26 cellular contexts compared by ENCODE assay signal in genomic region chr2:235984552-235984951, GRCh38.
DNase-seq lines count a peak whose midpoint lies in the region; ATAC-seq, FAIRE-seq and TF ChIP-seq lines count a peak whose summit lies in the region.
"Had no signal": no experiment of that assay in that cellular context is flagged by ENCODE, and none has a peak within 500 bp of the region (broad histone marks: within the 10 kb centered on the region; RNA-seq: fewer than 3 reads in every experiment).

No MANE protein-coding gene starts in this region.

- H3K27me3 ChIP-seq in K562 (ENCODE audit: control insufficient read depth in 2 of 2, insufficient read depth in 2 of 2, low read length in 2 of 2) = no peaks in the 10 kb centered on the region
- no peaks in the 10 kb centered on the region for H3K27me3 ChIP-seq in left ventricle myocardium inferior (ENCODE audit: low read depth)
- H3K27me3 ChIP-seq: BE2C, BLaER1 had no signal

- H3K27ac ChIP-seq in A549 = no peak overlapping the region
- no peak overlapping the region for H3K27ac ChIP-seq in HEK293 (ENCODE audit: extremely low read depth, low read depth, low read length)
- no peak overlapping the region for H3K27ac ChIP-seq in K562 (ENCODE audit: extremely low read depth, low read depth, low read length)
- H3K27ac ChIP-seq in left ventricle myocardium inferior (replicated peaks) = no peak overlapping the region
- H3K27ac ChIP-seq: 22Rv1, BLaER1 had no signal

- H4K20me1 ChIP-seq in K562 (replicated peaks; ENCODE audit: control insufficient read depth, insufficient read depth, low read length) = no peaks in the 10 kb centered on the region
- H4K20me1 ChIP-seq: BLaER1 had no signal

- TF ChIP-seq RAD21 in A549 (conservative IDR thresholded peaks at IDR 0.05 in 1 of 2, IDR thresholded peaks at IDR 0.05 in 1 of 2) (no peak), K562 (CRISPR knock-in tag; conservative IDR thresholded peaks at IDR 0.05 in 1 of 2, IDR thresholded peaks at IDR 0.05 in 1 of 2) (no peak)

- no peak overlapping the region for H3K9ac ChIP-seq in K562 (ENCODE audit: insufficient read depth in 1 of 2, low read depth in 2 of 2, low read length in 2 of 2)
- H3K9ac ChIP-seq: BLaER1 had no signal

- TF ChIP-seq CTCF in A549 (IDR thresholded peaks at IDR 0.05) (no peak), HEK293 (tag by site-specific recombination; IDR thresholded peaks at IDR 0.05) (no peak), K562 (IDR thresholded peaks at IDR 0.05 in 2 of 3, conservative IDR thresholded peaks at IDR 0.05 in 1 of 3; ENCODE audit: insufficient read depth in 2 of 3, low read depth in 1 of 3, low read length in 3 of 3) (no peak), left ventricle myocardium inferior (IDR thresholded peaks at IDR 0.05; ENCODE audit: borderline replicate concordance) (no peak)

- H3K4me2 ChIP-seq in A549 (no peak overlapping the region), K562 (ENCODE audit: insufficient read depth, low read length) (no peak overlapping the region)
- H3K4me2 ChIP-seq: BLaER1 had no signal

- DNase-seq in A549 (ENCODE audit: low read depth in 1 of 2, low spot score in 1 of 2) (no peak), K562 (ENCODE audit: extremely low read depth in 1 of 4, low spot score in 3 of 4) (no peak), left ventricle myocardium inferior (no peak), activated gamma-delta T cell (lab: John Stamatoyannopoulos, UW) (no peak), NCI-H345 treated with DMSO at 0.1 percent for 48 hours (lab: John Stamatoyannopoulos, UW; ENCODE audit: unreplicated experiment) (no peak)
- DNase-seq: ACHN; BE2C; C1 segment of cervical spinal cord; CD4-positive, alpha-beta memory T cell; CD4-positive, CD25-positive, alpha-beta regulatory T cell; CD8-positive, alpha-beta memory T cell; COR-L47; DMS 273 treated with DMSO at 0.1 percent for 48 hours; DMS153; DMS53; DMS79; DND-41; EL; GDM1 had no signal

- FAIRE-seq in A549 (lab: Jason Lieb, UNC) (no peak), K562 (lab: Jason Lieb, UNC) (no peak)
- FAIRE-seq: GM12878, GM12892, GM18507, GM19239 had no signal

- in situ Hi-C loops in K562 (cut with MboI) = no loop called here

- ATAC-seq in A549 (no peak), K562 (no peak)
- ATAC-seq: GM12878 had no signal

- no peaks in the 10 kb centered on the region for H3K4me1 ChIP-seq in A549
- H3K4me1 ChIP-seq in HEK293 (ENCODE audit: control insufficient read depth, insufficient read depth, low read length) = no peaks in the 10 kb centered on the region
- H3K4me1 ChIP-seq in K562 (replicated peaks in 1 of 2; ENCODE audit: control insufficient read depth in 2 of 2, insufficient read depth in 2 of 2, low read length in 2 of 2) = no peaks in the 10 kb centered on the region
- H3K4me1 ChIP-seq in left ventricle myocardium inferior = no peaks in the 10 kb centered on the region

- CTCF ChIA-PET in A549 (lab: Yijun Ruan, JAX) (no interaction called here), HEK293 (lab: Yijun Ruan, JAX) (no interaction called here), K562 (lab: Yijun Ruan, JAX; ENCODE audit: low intra/inter-chr PET ratio) (no interaction called here)

- H3K36me3 ChIP-seq in HEK293 (ENCODE audit: control insufficient read depth in 2 of 2, insufficient read depth in 1 of 2, low read length in 2 of 2) (no peaks in the 10 kb centered on the region), K562 (ENCODE audit: control insufficient read depth, insufficient read depth, low read length) (no peaks in the 10 kb centered on the region), left ventricle myocardium inferior (no peaks in the 10 kb centered on the region)
- H3K36me3 ChIP-seq: BE2C had no signal

- 84% methylated on average over 6 of the region's 6 CpGs for WGBS in A549 (ENCODE audit: missing lambda C conversion rate)
- WGBS in K562 (ENCODE audit: insufficient coverage, low coverage, missing lambda C conversion rate) = 70% methylated on average over 4 of the region's 6 CpGs

- H3K9me1 ChIP-seq in K562 (ENCODE audit: control insufficient read depth, insufficient read depth, low read length) = no peaks in the 10 kb centered on the region

- POLR2A ChIA-PET in A549 (lab: Yijun Ruan, JAX) (no interaction called here), HEK293 (lab: Yijun Ruan, JAX) (no interaction called here), K562 (lab: Yijun Ruan, JAX) (no interaction called here)

- TF ChIP-seq POLR2A in A549 (IDR thresholded peaks at IDR 0.05; ENCODE audit: low read length) = no peak
- TF ChIP-seq POLR2A in K562 (conservative IDR thresholded peaks at IDR 0.05) = no peak

- H3K79me2 ChIP-seq in K562 (ENCODE audit: control insufficient read depth, insufficient read depth, low read length) = no peaks in the 10 kb centered on the region

- no peaks in the 10 kb centered on the region for H3K9me3 ChIP-seq in A549
- H3K9me3 ChIP-seq in HEK293 (ENCODE audit: control insufficient read depth, insufficient read depth, low read depth, low read length) = no peaks in the 10 kb centered on the region
- H3K9me3 ChIP-seq in K562 (replicated peaks; ENCODE audit: control insufficient read depth, insufficient read depth, low read depth, low read length) = no peaks in the 10 kb centered on the region
- H3K9me3 ChIP-seq in left ventricle myocardium inferior (replicated peaks) = peaks cover 4% of the 10 kb centered on the region
- H3K9me3 ChIP-seq: BE2C had no signal

- intact Hi-C loops in K562 (cut with micrococcal nuclease) = no loop called here
- intact Hi-C loops in left ventricle myocardium inferior (cut with micrococcal nuclease) = no loop called here

- H3K4me3 ChIP-seq in A549 (no peak overlapping the region), HEK293 (ENCODE audit: low read depth, low read length) (no peak overlapping the region), K562 (no peak overlapping the region), left ventricle myocardium inferior (no peak overlapping the region)
- H3K4me3 ChIP-seq: BLaER1, GM12878 had no signal

- no peak overlapping the region for H2AFZ ChIP-seq in K562 (ENCODE audit: low read depth, low read length)

- TF ChIP-seq EP300 in A549 (IDR thresholded peaks at IDR 0.05) = no peak
- no peak for TF ChIP-seq EP300 in K562 (IDR thresholded peaks at IDR 0.05; ENCODE audit: low read length)

- no TSS peak for BruUV-seq in K562 (replicated peaks; lab: Mats Ljungman, UMichigan)

TF ChIP-seq in A549, 52 proteins besides CTCF, POLR2A, EP300 and RAD21:
- no peak for TF ChIP-seq CEBPB (IDR thresholded peaks at IDR 0.05)
- no peak for TF ChIP-seq HDAC2 (IDR thresholded peaks at IDR 0.05)
- TF ChIP-seq KDM1A (IDR thresholded peaks at IDR 0.05; ENCODE audit: low read depth) = peak; percentile 69; the same call in 1 of the 2 replicates

TF ChIP-seq in HEK293, 187 proteins besides CTCF, POLR2A, EP300 and RAD21:
- TF ChIP-seq ZNF146 (tag by site-specific recombination; IDR thresholded peaks at IDR 0.05) (peak; percentile 65), ZNF660 (tag by site-specific recombination; IDR thresholded peaks at IDR 0.05) (no peak), ZNF555 (tag by site-specific recombination; conservative IDR thresholded peaks at IDR 0.05) (no peak)

TF ChIP-seq in K562, 482 proteins besides CTCF, POLR2A, EP300 and RAD21:
- TF ChIP-seq NR4A1 (CRISPR knock-in tag; IDR thresholded peaks at IDR 0.05) = no peak
- TF ChIP-seq NR4A1 (tag; IDR thresholded peaks at IDR 0.05) = no peak
- TF ChIP-seq MAFG (tag; conservative IDR thresholded peaks at IDR 0.05) = no peak
- no peak for TF ChIP-seq NUFIP1 (IDR thresholded peaks at IDR 0.05; ENCODE audit: partially characterized antibody)
- TF ChIP-seq RERE (CRISPR knock-in tag; IDR thresholded peaks at IDR 0.05; ENCODE audit: borderline replicate concordance) = no peak
- peak; percentile 28 for TF ChIP-seq ZNF146 (CRISPR knock-in tag; IDR thresholded peaks at IDR 0.05; ENCODE audit: unreplicated experiment)
